In the genomic region with DNA sequence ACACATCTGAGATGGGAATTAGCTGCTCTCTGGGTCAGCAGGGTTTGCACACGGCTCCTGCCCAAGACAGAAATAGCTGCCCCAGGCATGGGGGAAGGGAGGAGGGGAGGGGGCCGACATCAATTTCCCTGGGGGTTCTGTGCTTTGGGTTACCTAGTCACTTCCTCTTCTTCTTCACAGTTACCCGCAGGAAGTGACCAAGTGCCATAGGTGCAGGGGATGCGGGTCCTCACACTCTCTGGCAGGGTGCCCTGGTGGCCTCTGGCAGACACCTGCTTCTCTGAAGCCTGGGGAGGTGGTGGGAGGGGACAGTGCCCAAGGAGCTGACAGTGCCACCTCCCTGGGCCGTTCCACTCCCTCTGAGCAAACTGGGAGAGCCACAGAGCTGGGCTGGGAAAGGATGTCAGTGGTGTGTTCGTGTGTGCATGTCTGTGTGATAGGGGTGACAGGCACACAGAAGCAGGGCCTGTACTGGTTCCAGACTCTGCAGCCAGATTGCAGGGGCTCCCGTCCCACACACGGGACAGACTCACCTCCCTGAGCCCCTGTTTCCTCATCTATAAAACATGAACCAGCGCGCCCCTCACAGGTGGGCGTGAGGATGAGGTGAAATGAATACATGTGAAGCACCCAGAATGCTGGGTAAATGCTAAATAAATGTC, we compare ENCODE assay signal across 9 cellular contexts. TPM values are rescaled to one million over a fixed set of nuclear protein-coding genes. Genes with fewer than 3 reads are reported as not detected.
DNase-seq lines count a peak whose midpoint lies in the region; ATAC-seq lines count a peak whose summit lies in the region.
"Had no signal": no experiment of that assay in that cellular context is flagged by ENCODE, and none has a peak within 500 bp of the region (broad histone marks: within the 10 kb centered on the region; RNA-seq: fewer than 3 reads in every experiment).

No MANE protein-coding gene starts in this region.

- no peak overlapping the region for H3K4me3 Mint-ChIP-seq in stimulated activated naive CD8-positive, alpha-beta T cell treated with anti-CD3 and anti-CD28 coated beads, Interleukin-15, Interleukin-2, amounts not matched to agents 100 ng/mL and 50 ng/mL, for 24 hours

- no peaks in the 10 kb centered on the region for H3K36me3 Mint-ChIP-seq in stimulated activated naive CD8-positive, alpha-beta T cell treated with anti-CD3 and anti-CD28 coated beads, Interleukin-15, Interleukin-2, amounts not matched to agents 100 ng/mL and 50 ng/mL, for 24 hours (ENCODE audit: low read depth)

- H3K4me3 ChIP-seq in Jurkat, Clone E6-1 (ENCODE audit: low read length): no peak overlapping the region

- peak overlapping the region; percentile 50 for H3K27ac Mint-ChIP-seq in stimulated activated naive CD8-positive, alpha-beta T cell treated with anti-CD3 and anti-CD28 coated beads, Interleukin-15, Interleukin-2, amounts not matched to agents 100 ng/mL and 50 ng/mL, for 24 hours

- ATAC-seq in Right ventricle myocardium superior (ENCODE audit: poor library complexity): peak; percentile 54

- no peaks in the 10 kb centered on the region for H3K27me3 Mint-ChIP-seq in stimulated activated naive CD8-positive, alpha-beta T cell treated with anti-CD3 and anti-CD28 coated beads, Interleukin-15, Interleukin-2, amounts not matched to agents 100 ng/mL and 50 ng/mL, for 24 hours

- DNase-seq in Right ventricle myocardium superior (no peak), cardiac septum (ENCODE audit: low spot score) (no peak), epidermal melanocyte (ENCODE audit: insufficient read length, low spot score) (no peak), occipital lobe (lab: John Stamatoyannopoulos, UW) (no peak), cortex of kidney (lab: John Stamatoyannopoulos, UW) (no peak)
- DNase-seq in Jurkat, Clone E6-1 (ENCODE audit: low read depth, low spot score): peak; percentile 67
- DNase-seq in activated effector memory CD4-positive, alpha-beta T cell treated with anti-CD3 and anti-CD28 coated beads, Interleukin-2, amount 50 U/mL, for 16 hours: peak; percentile 72

- H3K9me3 Mint-ChIP-seq in stimulated activated naive CD8-positive, alpha-beta T cell treated with anti-CD3 and anti-CD28 coated beads, Interleukin-15, Interleukin-2, amounts not matched to agents 100 ng/mL and 50 ng/mL, for 24 hours: no peaks in the 10 kb centered on the region

- H3K4me1 Mint-ChIP-seq in stimulated activated naive CD8-positive, alpha-beta T cell treated with anti-CD3 and anti-CD28 coated beads, Interleukin-15, Interleukin-2, amounts not matched to agents 100 ng/mL and 50 ng/mL, for 24 hours (ENCODE audit: low read depth): peaks cover 23% of the 10 kb centered on the region

- intact Hi-C loops in Right ventricle myocardium superior (cut with DNase I) (no loop called here), cardiac septum (cut with DNase I) (no loop called here)

RNA-seq across cellular contexts. Expression of a gene that starts 18.2 kb away (rescaled TPM):
- total RNA-seq in Right ventricle myocardium superior (0.56 TPM), cardiac septum (0.22 TPM), occipital lobe (not detected)
- not detected for polyA plus RNA-seq in Jurkat, Clone E6-1 (2012; ENCODE audit: insufficient read depth, insufficient read length)

RNA-seq across cellular contexts. Expression of a gene that starts 22.4 kb away (rescaled TPM):
- 8.9 TPM for total RNA-seq in Right ventricle myocardium superior
- total RNA-seq in cardiac septum: 2.7 TPM
- polyA plus RNA-seq in Jurkat, Clone E6-1 (2012; ENCODE audit: insufficient read depth, insufficient read length): 2.2 TPM
- total RNA-seq in occipital lobe: not detected
- total RNA-seq: Daoy had no signal

RNA-seq across cellular contexts. Expression of a gene that starts 35.9 kb away (rescaled TPM):
- total RNA-seq in Right ventricle myocardium superior (not detected), cardiac septum (not detected), occipital lobe (not detected)
- not detected for polyA plus RNA-seq in Jurkat, Clone E6-1 (2012; ENCODE audit: insufficient read depth, insufficient read length)
- total RNA-seq: Daoy had no signal

RNA-seq across cellular contexts. Expression of a gene that starts 43.5 kb away (rescaled TPM):
- total RNA-seq in Right ventricle myocardium superior: not detected
- total RNA-seq in cardiac septum: not detected
- not detected for polyA plus RNA-seq in Jurkat, Clone E6-1 (2012; ENCODE audit: insufficient read depth, insufficient read length)
- not detected for total RNA-seq in occipital lobe
- total RNA-seq: Daoy had no signal

RNA-seq across cellular contexts. Expression of a gene that starts 43.6 kb away (rescaled TPM):
- total RNA-seq in Right ventricle myocardium superior (0.30 TPM), cardiac septum (0.51 TPM), occipital lobe (0.78 TPM)
- polyA plus RNA-seq in Jurkat, Clone E6-1 (2012; ENCODE audit: insufficient read depth, insufficient read length): 6.0 TPM

Comparison
In these comparisons a context has a peak if more than half of its experiments do, and no peak if none do; other contexts are left out.
1. DNase-seq: peak in Jurkat, Clone E6-1 (single experiment) and activated effector memory CD4-positive, alpha-beta T cell treated with anti-CD3 and anti-CD28 coated beads, Interleukin-2, amount 50 U/mL, for 16 hours (single experiment); none in Right ventricle myocardium superior (single experiment), cardiac septum (single experiment), epidermal melanocyte (single experiment), occipital lobe (single experiment) and cortex of kidney (single experiment).